ENCODE assay signal across 8 cellular contexts in genomic region chr9:133609311-133610098, GRCh38. TPM values are rescaled to one million over a fixed set of nuclear protein-coding genes. Genes with fewer than 3 reads are reported as not detected.
A peak's percentile ranks its signal among the peaks of the same experiment; 100 is the strongest.
DNase-seq lines count a peak whose midpoint lies in the region; ATAC-seq and TF ChIP-seq lines count a peak whose summit lies in the region.

Gene FAM163B (minus strand): TSS chr9:133609389. CDS start chr9:133580223, 29,166 bp downstream.

- peaks cover 16 to 30% of the 10 kb centered on the region in 2 donors for H3K27me3 Mint-ChIP-seq in CD4-positive, alpha-beta memory T cell

- TF ChIP-seq POLR2A in right lobe of liver (IDR thresholded peaks at IDR 0.05) = no peak

- H3K4me3 Mint-ChIP-seq in CD4-positive, alpha-beta memory T cell = no peak within 1 kb of the TSS

- no peak within 1 kb of the TSS for H3K4me2 ChIP-seq in mammary epithelial cell (ENCODE audit: insufficient read depth, low read depth, low read length)

- peaks cover 16% of the 10 kb centered on the region for H3K27me3 ChIP-seq in CD4-positive, alpha-beta memory T cell (ENCODE audit: insufficient read depth, low read length)
- H3K27me3 ChIP-seq in mammary epithelial cell (ENCODE audit: insufficient read depth, low read length) (peaks cover 32% of the 10 kb centered on the region), right lobe of liver (peaks cover 0 to 3% of the 10 kb centered on the region in 2 donors), thoracic aorta (replicated peaks; ENCODE audit: insufficient read depth) (no peaks in the 10 kb centered on the region)

- TF ChIP-seq CTCF in RWPE1 (conservative IDR thresholded peaks at IDR 0.05; ENCODE audit: low read depth) (no peak), mammary epithelial cell (conservative IDR thresholded peaks at IDR 0.05 in 1 of 2, IDR thresholded peaks at IDR 0.05 in 1 of 2; ENCODE audit: extremely low read depth in 1 of 2, insufficient read depth in 1 of 2, low read depth in 1 of 2, low read length in 2 of 2) (no peak), right lobe of liver (IDR thresholded peaks at IDR 0.05) (no peak), thoracic aorta (IDR thresholded peaks at IDR 0.05) (no peak)

- in situ Hi-C loops in mammary epithelial cell (cut with MboI; ENCODE audit: low sequenced_read_pairs in 2 of 2) = no loop called here

- CTCF ChIA-PET in CD4-positive, alpha-beta memory T cell (lab: Charles Lee; ENCODE audit: partially characterized antibody) = no interaction called here
- CTCF ChIA-PET in RWPE1 (lab: Yijun Ruan, JAX) = no interaction called here
- CTCF ChIA-PET in mammary epithelial cell (lab: Charles Lee; ENCODE audit: low non-redundant PET) = no interaction called here

- peaks cover 0 to 9% (median 3%) of the 10 kb centered on the region in 4 donors for H3K4me1 Mint-ChIP-seq in CD4-positive, alpha-beta memory T cell

- no peaks in the 10 kb centered on the region for H3K4me1 ChIP-seq in CD4-positive, alpha-beta memory T cell (ENCODE audit: insufficient read depth, low read length)
- H3K4me1 ChIP-seq in mammary epithelial cell (ENCODE audit: insufficient read depth, low read length) = no peaks in the 10 kb centered on the region
- no peaks in the 10 kb centered on the region for H3K4me1 ChIP-seq in right lobe of liver
- H3K4me1 ChIP-seq in thoracic aorta (ENCODE audit: control insufficient read depth in 1 of 2, low read depth in 2 of 2) = no peaks in the 10 kb centered on the region

- H3K27ac ChIP-seq in CD4-positive, alpha-beta memory T cell (ENCODE audit: low read depth, low read length) = no peak within 1 kb of the TSS
- no peak within 1 kb of the TSS for H3K27ac ChIP-seq in RWPE1
- H3K27ac ChIP-seq in mammary epithelial cell (ENCODE audit: insufficient read depth, low read depth, low read length) = no peak within 1 kb of the TSS
- H3K27ac ChIP-seq in right lobe of liver = no peak within 1 kb of the TSS
- H3K27ac ChIP-seq in thoracic aorta = no peak within 1 kb of the TSS

- peaks cover 4% of the 10 kb centered on the region for H4K20me1 ChIP-seq in mammary epithelial cell (ENCODE audit: insufficient read depth, low read length)

- no peak within 1 kb of the TSS for H2AFZ ChIP-seq in mammary epithelial cell (ENCODE audit: low read depth, low read length)

- POLR2A ChIA-PET in CD4-positive, alpha-beta memory T cell (lab: Charles Lee; ENCODE audit: partially characterized antibody) = interaction anchor here (0.6 kb wide), 1 partner anchor 103 kb away, joined by 3 read pairs; no protein-coding TSS in a partner anchor
- POLR2A ChIA-PET in RWPE1 (lab: Yijun Ruan, JAX; ENCODE audit: low non-redundant PET) = no interaction called here

- ATAC-seq in right lobe of liver (peak; percentile 57 to 87 (median 64)), thoracic aorta (ENCODE audit: insufficient number of reproducible peaks, low FRiP score, low read depth) (peak; percentile 17), GM21447 (IDR thresholded peaks at IDR 0.05; ENCODE audit: unreplicated experiment) (no peak), GM18907 (IDR thresholded peaks at IDR 0.05; ENCODE audit: unreplicated experiment) (no peak), GM18873 (IDR thresholded peaks at IDR 0.05; ENCODE audit: low FRiP score, unreplicated experiment) (no peak)

- no peaks in the 10 kb centered on the region for H3K9me3 Mint-ChIP-seq in CD4-positive, alpha-beta memory T cell

- H3K4me3 ChIP-seq in CD4-positive, alpha-beta memory T cell (ENCODE audit: low read length in 2 of 2) = no peak within 1 kb of the TSS
- H3K4me3 ChIP-seq in mammary epithelial cell (replicated peaks in 1 of 3; ENCODE audit: insufficient read depth in 1 of 3, low read depth in 2 of 3, low read length in 3 of 3) = no peak within 1 kb of the TSS
- no peak within 1 kb of the TSS for H3K4me3 ChIP-seq in right lobe of liver
- no peak within 1 kb of the TSS for H3K4me3 ChIP-seq in thoracic aorta

- dilution Hi-C loops in mammary epithelial cell (cut with HindIII; ENCODE audit: low sequenced_read_pairs) = no loop called here

- no peaks in the 10 kb centered on the region for H3K36me3 Mint-ChIP-seq in CD4-positive, alpha-beta memory T cell

- no TSS peak for BruUV-seq in mammary epithelial cell (replicated peaks; lab: Mats Ljungman, UMichigan)

- no peak within 1 kb of the TSS for H3K27ac Mint-ChIP-seq in CD4-positive, alpha-beta memory T cell

- intact Hi-C loops in CD4-positive, alpha-beta memory T cell (cut with micrococcal nuclease) = no loop called here
- intact Hi-C loops in mammary epithelial cell (cut with micrococcal nuclease) (no loop called here), right lobe of liver (cut with DNase I) (no loop called here)

- H3K9ac ChIP-seq in mammary epithelial cell (ENCODE audit: insufficient read depth, low read length) = no peak within 1 kb of the TSS

- no peaks in the 10 kb centered on the region for H3K36me3 ChIP-seq in CD4-positive, alpha-beta memory T cell (ENCODE audit: insufficient read depth, low read length)
- H3K36me3 ChIP-seq in mammary epithelial cell (ENCODE audit: insufficient read depth, low read length) (no peaks in the 10 kb centered on the region), right lobe of liver (no peaks in the 10 kb centered on the region), thoracic aorta (no peaks in the 10 kb centered on the region)

- no peaks in the 10 kb centered on the region for H3K9me3 ChIP-seq in CD4-positive, alpha-beta memory T cell (ENCODE audit: control insufficient read depth in 1 of 2, low read length in 2 of 2)
- H3K9me3 ChIP-seq in mammary epithelial cell (replicated peaks; ENCODE audit: insufficient read depth, low read length) = no peaks in the 10 kb centered on the region
- no peaks in the 10 kb centered on the region for H3K9me3 ChIP-seq in right lobe of liver
- no peaks in the 10 kb centered on the region for H3K9me3 ChIP-seq in thoracic aorta

- H3K79me2 ChIP-seq in mammary epithelial cell (ENCODE audit: insufficient read depth, low read length) = no peaks in the 10 kb centered on the region

- peak in 4 of 5 donors; percentile 12 to 32 (median 24) for DNase-seq in CD4-positive, alpha-beta memory T cell
- DNase-seq in RWPE1 (ENCODE audit: low spot score) (peak; percentile 73), mammary epithelial cell (peak; percentile 9), right lobe of liver (peak in 1 of 3 donors; percentile 65), thoracic aorta (ENCODE audit: low spot score) (no peak)

- WGBS in mammary epithelial cell (ENCODE audit: low coverage, missing lambda C conversion rate) = 40% methylated on average over 10 of the region's 61 CpGs
- WGBS in right lobe of liver (ENCODE audit: insufficient coverage, low coverage, low lambda C conversion rate, missing lambda C conversion rate) = 19% methylated on average over 5 of the region's 61 CpGs

RNA-seq across cellular contexts. Expression of gene FAM163B, which starts in this region (rescaled TPM):
- not detected for total RNA-seq in CD4-positive, alpha-beta memory T cell
- polyA plus RNA-seq in CD4-positive, alpha-beta memory T cell = not detected
- not detected for total RNA-seq in mammary epithelial cell
- not detected for polyA plus RNA-seq in mammary epithelial cell
- not detected for polyA minus RNA-seq in mammary epithelial cell
- total RNA-seq in right lobe of liver = 1 to 10 TPM; 1.6 to 5.8 (median 3.0) TPM
- total RNA-seq in thoracic aorta = not detected

Comparison
In these comparisons a context has a peak if more than half of its experiments do, and no peak if none do; other contexts are left out.
1. Peak in DNase-seq in CD4-positive, alpha-beta memory T cell; RNA of the gene not detected or under 1 TPM.
2. Peak in DNase-seq in mammary epithelial cell; RNA of the gene not detected or under 1 TPM.
3. Peak in ATAC-seq in thoracic aorta; RNA of the gene not detected or under 1 TPM.
4. ATAC-seq: peak in right lobe of liver (4 of 4); none in GM21447 (single experiment), GM18907 (single experiment) and GM18873 (single experiment).